Comparison of ENCODE assay signal across 25 cellular contexts in genomic region chr6:54971825-54972224, GRCh38.
"Had no signal": no experiment of that assay in that cellular context is flagged by ENCODE, and none has a peak within 500 bp of the region (broad histone marks: within the 10 kb centered on the region; RNA-seq: fewer than 3 reads in every experiment).

No MANE protein-coding gene starts in this region.

- H3K9ac ChIP-seq: neural progenitor cell, parathyroid adenoma had no signal

- ATAC-seq: effector memory CD8-positive, alpha-beta T cell; left ventricle myocardium superior; naive thymus-derived CD4-positive, alpha-beta T cell; right lobe of liver; stimulated activated naive B cell treated with anti-CD40 and anti-IgM and Interleukin-4, amounts not matched to agents 10 μg/mL and 1 μg/mL and 100 μg/mL, for 72 hours; upper lobe of right lung had no signal

- H3K4me1 ChIP-seq: esophagus muscularis mucosa, neural progenitor cell, parathyroid adenoma, right lobe of liver, suprapubic skin, transverse colon, upper lobe of right lung, uterus had no signal

- H2AFZ ChIP-seq: neural progenitor cell, parathyroid adenoma had no signal

- H3K4me3 ChIP-seq: coronary artery, esophagus muscularis mucosa, lung, neural progenitor cell, right lobe of liver, suprapubic skin, transverse colon, upper lobe of right lung, uterus had no signal

- H3K9me3 ChIP-seq: esophagus muscularis mucosa, right lobe of liver, suprapubic skin, transverse colon, upper lobe of right lung, uterus had no signal

- DNase-seq: dermis blood vessel endothelial cell; effector memory CD8-positive, alpha-beta T cell; foreskin melanocyte; glutamatergic neuron; hypothalamus; immature natural killer cell; islet precursor cell; kidney glomerular epithelial cell; left ventricle myocardium superior; mesenchymal stem cell; naive thymus-derived CD4-positive, alpha-beta T cell; right lobe of liver; small intestine; stimulated activated CD4-positive, alpha-beta T cell treated with anti-CD3 and anti-CD28 coated beads, Interleukin-15, amount 100 ng/mL, for 24 hours; stimulated activated CD4-positive, alpha-beta T cell treated with anti-CD3 and anti-CD28 coated beads, Interleukin-2, amount 100 ng/mL, for 48 hours; stimulated activated naive B cell treated with anti-CD40 and anti-IgM and Interleukin-4, amounts not matched to agents 10 μg/mL and 1 μg/mL and 100 μg/mL, for 72 hours; transverse colon; upper lobe of right lung; uterus had no signal

- H3K36me3 ChIP-seq: esophagus muscularis mucosa, neural progenitor cell, right lobe of liver, suprapubic skin, transverse colon, upper lobe of right lung, uterus had no signal

- H3K27ac ChIP-seq: coronary artery, esophagus muscularis mucosa, neural progenitor cell, parathyroid adenoma, right lobe of liver, suprapubic skin, transverse colon, upper lobe of right lung, uterus had no signal

- H3K4me2 ChIP-seq: neural progenitor cell had no signal

- H3K79me2 ChIP-seq: parathyroid adenoma had no signal

- H3K27me3 ChIP-seq: esophagus muscularis mucosa, neural progenitor cell, right lobe of liver, suprapubic skin, transverse colon, upper lobe of right lung, uterus had no signal
